Comparison of ENCODE assay signal across 8 cellular contexts in the genomic region with DNA sequence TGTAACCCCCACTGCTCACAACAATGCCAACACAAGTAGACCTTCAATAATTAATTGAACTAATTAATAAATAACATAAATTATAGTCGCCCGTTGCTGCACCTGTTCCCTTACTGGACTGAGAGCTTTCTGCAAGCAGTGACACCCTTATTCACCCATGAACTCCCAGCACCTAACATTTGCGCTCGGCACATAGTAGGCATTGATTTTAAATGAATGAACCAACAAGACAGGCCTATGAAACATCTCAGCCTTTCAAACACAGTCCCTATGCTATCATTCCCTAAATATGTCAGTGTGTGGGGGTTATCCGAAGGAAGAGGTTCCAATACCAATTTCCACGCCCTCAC. TPM values are rescaled to one million over a fixed set of nuclear protein-coding genes. Genes with fewer than 3 reads are reported as not detected.
DNase-seq lines count a peak whose midpoint lies in the region; ATAC-seq and TF ChIP-seq lines count a peak whose summit lies in the region.

No MANE protein-coding gene starts in this region.

- peak overlapping the region; percentile 84 for H3K4me2 ChIP-seq in KMS-11

- H3K9ac ChIP-seq in KMS-11: peak overlapping the region; percentile 94

- H3K9me3 Mint-ChIP-seq in dendritic cell treated with granulocyte-macrophage colony-stimulating factor and Interleukin-4, amounts not matched to agents 40 ng/mL and 50 ng/mL, for 4 days: no peaks in the 10 kb centered on the region
- no peaks in the 10 kb centered on the region for H3K9me3 Mint-ChIP-seq in natural killer cell

- H3K4me3 ChIP-seq in KMS-11 (IDR thresholded peaks at IDR 0.05; ENCODE audit: insufficient read depth, low read depth, low read length): peak overlapping the region; percentile 46

- ATAC-seq in natural killer cell (no peak), HG02623 (IDR thresholded peaks at IDR 0.05; ENCODE audit: unreplicated experiment) (no peak), GM21515 (IDR thresholded peaks at IDR 0.05; ENCODE audit: unreplicated experiment) (no peak), HG02798 (IDR thresholded peaks at IDR 0.05; ENCODE audit: poor library complexity, unreplicated experiment) (no peak), GM18505 (IDR thresholded peaks at IDR 0.05; ENCODE audit: unreplicated experiment) (no peak)

- intact Hi-C loops in dendritic cell treated with granulocyte-macrophage colony-stimulating factor and Interleukin-4, amounts not matched to agents 40 ng/mL and 50 ng/mL, for 4 days (cut with micrococcal nuclease): loop anchor here (2.0 kb wide), 1 partner anchor 65 kb away; the partner anchor contains the start of gene EMSY
- intact Hi-C loops in natural killer cell (cut with micrococcal nuclease): loop anchor here (10.0 kb wide), 1 partner anchor 135 kb away; no protein-coding TSS in a partner anchor

- peaks cover 6% of the 10 kb centered on the region for H3K36me3 Mint-ChIP-seq in dendritic cell treated with granulocyte-macrophage colony-stimulating factor and Interleukin-4, amounts not matched to agents 40 ng/mL and 50 ng/mL, for 4 days (ENCODE audit: low read depth)
- no peaks in the 10 kb centered on the region for H3K36me3 Mint-ChIP-seq in natural killer cell

- peaks cover 49% of the 10 kb centered on the region for H3K4me1 ChIP-seq in KMS-11 (ENCODE audit: low read depth, poor library complexity, severe bottlenecking)

- peak overlapping the region; percentile 84 for H3K27ac Mint-ChIP-seq in dendritic cell treated with granulocyte-macrophage colony-stimulating factor and Interleukin-4, amounts not matched to agents 40 ng/mL and 50 ng/mL, for 4 days
- peak overlapping the region; percentile 91 to 93 for H3K27ac Mint-ChIP-seq in natural killer cell

- H3K27me3 Mint-ChIP-seq in dendritic cell treated with granulocyte-macrophage colony-stimulating factor and Interleukin-4, amounts not matched to agents 40 ng/mL and 50 ng/mL, for 4 days: no peaks in the 10 kb centered on the region
- H3K27me3 Mint-ChIP-seq in natural killer cell (ENCODE audit: low read depth in 2 of 2): no peaks in the 10 kb centered on the region

- peaks cover 58% of the 10 kb centered on the region for H3K79me2 ChIP-seq in KMS-11 (ENCODE audit: insufficient read depth, low read depth)

- H2AFZ ChIP-seq in KMS-11 (ENCODE audit: low read depth): peak overlapping the region; percentile 70

- H3K4me3 Mint-ChIP-seq in dendritic cell treated with granulocyte-macrophage colony-stimulating factor and Interleukin-4, amounts not matched to agents 40 ng/mL and 50 ng/mL, for 4 days: peak overlapping the region; percentile 87
- peak overlapping the region; percentile 93 for H3K4me3 Mint-ChIP-seq in natural killer cell

- peak overlapping the region; percentile 69 for H3K27ac ChIP-seq in KMS-11

- DNase-seq in AG08395 (ENCODE audit: low spot score) (peak; percentile 15), natural killer cell (no peak)

- TF ChIP-seq POLR2A in GM18505 (IDR thresholded peaks at IDR 0.05; ENCODE audit: borderline replicate concordance, extremely low read depth, insufficient read depth, insufficient read length): no peak

- TF ChIP-seq CTCF in KMS-11 (conservative IDR thresholded peaks at IDR 0.05; ENCODE audit: low read depth, low read length) (no peak), natural killer cell (IDR thresholded peaks at IDR 0.05) (no peak)

- peaks cover 77% of the 10 kb centered on the region for H3K4me1 Mint-ChIP-seq in dendritic cell treated with granulocyte-macrophage colony-stimulating factor and Interleukin-4, amounts not matched to agents 40 ng/mL and 50 ng/mL, for 4 days (ENCODE audit: low read depth)
- peaks cover 39 to 69% of the 10 kb centered on the region in 2 donors for H3K4me1 Mint-ChIP-seq in natural killer cell

- peaks cover 17% of the 10 kb centered on the region for H4K20me1 ChIP-seq in KMS-11 (ENCODE audit: insufficient read depth)

- H3K27me3 ChIP-seq in KMS-11 (ENCODE audit: insufficient read depth, low read depth): no peaks in the 10 kb centered on the region

- no peaks in the 10 kb centered on the region for H3K36me3 ChIP-seq in KMS-11 (ENCODE audit: insufficient read depth)

RNA-seq across cellular contexts. Expression of gene THAP12, which starts 1.1 kb away (rescaled TPM):
- total RNA-seq in natural killer cell: 10 to 100 TPM; 56.0 to 66.1 (median 64.3) TPM

RNA-seq across cellular contexts. Expression of gene GVQW3, which starts 1.3 kb away (rescaled TPM):
- 1 to 10 TPM; 3.2 to 5.6 (median 4.0) TPM for total RNA-seq in natural killer cell
